ENCODE assay signal across 8 cellular contexts in genomic region chr5:132662925-132663770, GRCh38.
A peak's percentile ranks its signal among the peaks of the same experiment; 100 is the strongest.
DNase-seq lines count a peak whose midpoint lies in the region; ATAC-seq and TF ChIP-seq lines count a peak whose summit lies in the region.

No MANE protein-coding gene starts in this region.

- H3K36me3 ChIP-seq in tibial artery, result no peaks in the 10 kb centered on the region

- H3K27ac ChIP-seq in tibial artery, result no peak overlapping the region

- H3K36me3 Mint-ChIP-seq in stimulated activated naive CD8-positive, alpha-beta T cell treated with anti-CD3 and anti-CD28 coated beads, Interleukin-15, Interleukin-2, amounts not matched to agents 100 ng/mL and 50 ng/mL, for 24 hours (ENCODE audit: low read depth), result no peaks in the 10 kb centered on the region

- H3K27me3 Mint-ChIP-seq in stimulated activated naive CD8-positive, alpha-beta T cell treated with anti-CD3 and anti-CD28 coated beads, Interleukin-15, Interleukin-2, amounts not matched to agents 100 ng/mL and 50 ng/mL, for 24 hours, result peaks cover under 1% of the 10 kb centered on the region

- H3K4me1 ChIP-seq in tibial artery, result peaks cover 0 to 3% (median 1%) of the 10 kb centered on the region in 4 donors

- H3K27me3 ChIP-seq in tibial artery, result no peaks in the 10 kb centered on the region

- no peaks in the 10 kb centered on the region for H3K9me3 Mint-ChIP-seq in stimulated activated naive CD8-positive, alpha-beta T cell treated with anti-CD3 and anti-CD28 coated beads, Interleukin-15, Interleukin-2, amounts not matched to agents 100 ng/mL and 50 ng/mL, for 24 hours

- H3K9me3 ChIP-seq in tibial artery, result no peaks in the 10 kb centered on the region

- H3K27ac Mint-ChIP-seq in stimulated activated naive CD8-positive, alpha-beta T cell treated with anti-CD3 and anti-CD28 coated beads, Interleukin-15, Interleukin-2, amounts not matched to agents 100 ng/mL and 50 ng/mL, for 24 hours, result peak overlapping the region; percentile 89

- peak; percentile 42 for TF ChIP-seq POLR2A in GM15510 (IDR thresholded peaks at IDR 0.05; ENCODE audit: borderline replicate concordance, extremely low read depth, insufficient read length)

- intact Hi-C loops in tibial artery (cut with DNase I; ENCODE audit: low total_unique reads), result no loop called here

- TF ChIP-seq CTCF in tibial artery (IDR thresholded peaks at IDR 0.05), result no peak

- ATAC-seq in GM21423 (IDR thresholded peaks at IDR 0.05; ENCODE audit: unreplicated experiment), result peak; percentile 54
- peak; percentile 51 for ATAC-seq in HG03520 (IDR thresholded peaks at IDR 0.05; ENCODE audit: unreplicated experiment)

- peaks cover 50% of the 10 kb centered on the region for H3K4me1 Mint-ChIP-seq in stimulated activated naive CD8-positive, alpha-beta T cell treated with anti-CD3 and anti-CD28 coated beads, Interleukin-15, Interleukin-2, amounts not matched to agents 100 ng/mL and 50 ng/mL, for 24 hours (ENCODE audit: low read depth)

- no peak overlapping the region for H3K4me3 Mint-ChIP-seq in stimulated activated naive CD8-positive, alpha-beta T cell treated with anti-CD3 and anti-CD28 coated beads, Interleukin-15, Interleukin-2, amounts not matched to agents 100 ng/mL and 50 ng/mL, for 24 hours

- DNase-seq in activated effector memory CD4-positive, alpha-beta T cell treated with Interleukin-2 at 50 U/mL for 16 hours, result peak; percentile 22
- DNase-seq in SHP77 treated with DMSO at 0.1 percent for 48 hours (lab: John Stamatoyannopoulos, UW) (no peak), superior temporal gyrus (ENCODE audit: extremely low spot score) (no peak), tibial artery (no peak)

- no peak overlapping the region for H3K4me3 ChIP-seq in tibial artery
